Comparison of ENCODE assay signal across 20 cellular contexts in genomic region chr6:68653706-68654089, GRCh38. TPM values are rescaled to one million over a fixed set of nuclear protein-coding genes. Genes with fewer than 3 reads are reported as not detected.
DNase-seq lines count a peak whose midpoint lies in the region; TF ChIP-seq lines count a peak whose summit lies in the region.
"Had no signal": no experiment of that assay in that cellular context is flagged by ENCODE, and none has a peak within 500 bp of the region (broad histone marks: within the 10 kb centered on the region; RNA-seq: fewer than 3 reads in every experiment).

No MANE protein-coding gene starts in this region.

- no peaks in the 10 kb centered on the region for H3K9me3 Mint-ChIP-seq in glutamatergic neuron (ENCODE audit: unreplicated experiment)
- H3K9me3 Mint-ChIP-seq: CD14-positive monocyte had no signal

- TF ChIP-seq CTCF in left ventricle myocardium inferior (IDR thresholded peaks at IDR 0.05; ENCODE audit: borderline replicate concordance) (no peak), right atrium auricular region (IDR thresholded peaks at IDR 0.05) (no peak), coronary artery (IDR thresholded peaks at IDR 0.05) (no peak), glutamatergic neuron (IDR thresholded peaks at IDR 0.05; ENCODE audit: partially characterized antibody, unreplicated experiment) (no peak)

- no peak overlapping the region for H3K27ac Mint-ChIP-seq in glutamatergic neuron (ENCODE audit: unreplicated experiment)
- H3K27ac Mint-ChIP-seq: CD14-positive monocyte had no signal

- H3K4me1 Mint-ChIP-seq in glutamatergic neuron (ENCODE audit: low read depth, unreplicated experiment): no peaks in the 10 kb centered on the region
- H3K4me1 Mint-ChIP-seq: CD14-positive monocyte; CD4-positive, alpha-beta memory T cell had no signal

- no peak overlapping the region for H3K4me3 ChIP-seq in left ventricle myocardium inferior
- no peak overlapping the region for H3K4me3 ChIP-seq in right atrium auricular region
- peak overlapping the region; percentile 43 for H3K4me3 ChIP-seq in coronary artery
- H3K4me3 ChIP-seq: A549, BLaER1, GM12878, GM23248, HAP-1 had no signal

- no peak overlapping the region for H3K4me3 Mint-ChIP-seq in glutamatergic neuron (ENCODE audit: unreplicated experiment)
- H3K4me3 Mint-ChIP-seq: CD14-positive monocyte; CD4-positive, alpha-beta memory T cell had no signal

- H3K36me3 Mint-ChIP-seq in glutamatergic neuron (ENCODE audit: unreplicated experiment): no peaks in the 10 kb centered on the region
- H3K36me3 Mint-ChIP-seq: CD14-positive monocyte; CD4-positive, alpha-beta memory T cell had no signal

- H3K36me3 ChIP-seq in left ventricle myocardium inferior: no peaks in the 10 kb centered on the region
- no peaks in the 10 kb centered on the region for H3K36me3 ChIP-seq in right atrium auricular region
- H3K36me3 ChIP-seq: BLaER1, HAP-1 had no signal

- no peaks in the 10 kb centered on the region for H3K27me3 ChIP-seq in left ventricle myocardium inferior (ENCODE audit: low read depth)
- no peaks in the 10 kb centered on the region for H3K27me3 ChIP-seq in right atrium auricular region
- H3K27me3 ChIP-seq: BLaER1 had no signal

- DNase-seq in left ventricle myocardium inferior: no peak
- DNase-seq in right atrium auricular region (ENCODE audit: low spot score): no peak
- DNase-seq in coronary artery (ENCODE audit: low spot score): no peak
- no peak for DNase-seq in substantia nigra (lab: John Stamatoyannopoulos, UW)
- DNase-seq in glutamatergic neuron: no peak
- no peak for DNase-seq in GM19240 (ENCODE audit: insufficient read length, low spot score)
- no peak for DNase-seq in NCI-H1048 (lab: John Stamatoyannopoulos, UW)
- DNase-seq: Calu3; CD4-positive, alpha-beta memory T cell; DND-41; EL; GM23248 had no signal

- no peaks in the 10 kb centered on the region for H3K27me3 Mint-ChIP-seq in glutamatergic neuron (ENCODE audit: unreplicated experiment)
- H3K27me3 Mint-ChIP-seq: CD4-positive, alpha-beta memory T cell had no signal

- no peaks in the 10 kb centered on the region for H3K9me3 ChIP-seq in left ventricle myocardium inferior (replicated peaks)
- H3K9me3 ChIP-seq in right atrium auricular region: no peaks in the 10 kb centered on the region
- H3K9me3 ChIP-seq: A549, BLaER1, HAP-1 had no signal

- intact Hi-C loops in left ventricle myocardium inferior (cut with micrococcal nuclease): no loop called here

- H3K4me1 ChIP-seq in left ventricle myocardium inferior (peaks cover 9% of the 10 kb centered on the region), right atrium auricular region (no peaks in the 10 kb centered on the region)
- H3K4me1 ChIP-seq: A549, HAP-1 had no signal

- H3K27ac ChIP-seq in left ventricle myocardium inferior (replicated peaks) (peak overlapping the region; percentile 0), right atrium auricular region (no peak overlapping the region), coronary artery (peak overlapping the region; percentile 33 to 41), substantia nigra (ENCODE audit: low read depth, low read length, poor library complexity, severe bottlenecking) (peak overlapping the region; percentile 41)
- H3K27ac ChIP-seq: 22Rv1, A549, BLaER1, GM23248 had no signal

RNA-seq across cellular contexts. Expression of gene ADGRB3, which starts 18.6 kb away (rescaled TPM):
- total RNA-seq in left ventricle myocardium inferior (1.5 TPM), right atrium auricular region (1 to 10 TPM; 1.3 to 2.4 TPM), glutamatergic neuron (ENCODE audit: unreplicated experiment) (7.3 TPM)
- total RNA-seq: CD4-positive, alpha-beta memory T cell; G401; GM23248; HepG2 had no signal

Comparison
In these comparisons a context has a peak if more than half of its experiments do, and no peak if none do; other contexts are left out.
1. H3K27ac ChIP-seq: peak in left ventricle myocardium inferior (single experiment), coronary artery (2 of 2) and substantia nigra (single experiment); none in right atrium auricular region (0 of 2).